Comparison of ENCODE assay signal across 22 cellular contexts in the genomic region with DNA sequence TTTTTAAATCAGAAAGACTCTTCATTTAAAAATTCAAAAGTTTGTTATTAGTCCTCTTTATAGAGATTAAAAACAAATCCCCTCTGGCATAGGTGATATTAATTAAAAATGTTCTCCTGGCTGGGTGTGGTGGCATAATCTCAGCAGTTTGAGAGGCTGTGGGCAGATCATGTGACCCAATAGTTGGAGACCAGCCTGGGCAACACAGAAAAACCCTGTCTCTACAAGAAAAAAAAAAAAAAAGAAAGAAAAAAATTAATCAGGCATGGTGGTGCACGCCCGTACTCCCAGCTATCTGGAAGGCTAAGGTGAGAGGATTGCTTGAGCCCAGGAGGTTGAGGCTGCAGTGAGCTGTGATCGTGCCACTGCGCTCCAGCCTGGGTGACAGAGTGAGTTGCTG. TPM values are rescaled to one million over a fixed set of nuclear protein-coding genes. Genes with fewer than 3 reads are reported as not detected.
A peak's percentile ranks its signal among the peaks of the same experiment; 100 is the strongest.
DNase-seq lines count a peak whose midpoint lies in the region; ATAC-seq and TF ChIP-seq lines count a peak whose summit lies in the region.
"Had no signal": no experiment of that assay in that cellular context is flagged by ENCODE, and none has a peak within 500 bp of the region (broad histone marks: within the 10 kb centered on the region; RNA-seq: fewer than 3 reads in every experiment).

No MANE protein-coding gene starts in this region.

- H3K27ac ChIP-seq in dorsolateral prefrontal cortex = peak overlapping the region in 40 of 59 donors; percentile 6 to 99 (median 56)
- peak overlapping the region; percentile 52 for H3K27ac ChIP-seq in foreskin keratinocyte
- H3K27ac ChIP-seq: 22Rv1, A549, C4-2B, HL-60 had no signal

- H3K4me3 Mint-ChIP-seq in activated naive CD4-positive, alpha-beta T cell treated with anti-CD3 and anti-CD28 coated beads, Interleukin-2, amount 10 ng/mL, durations not matched to agents 7 days and 5 days = no peak overlapping the region
- no peak overlapping the region for H3K4me3 Mint-ChIP-seq in stimulated activated memory B cell treated with anti-CD40 and anti-IgM and Interleukin-4, amounts not matched to agents 10 μg/mL and 1 μg/mL and 100 μg/mL, for 72 hours
- H3K4me3 Mint-ChIP-seq: CD4-positive, alpha-beta memory T cell; H9 had no signal

- no peak overlapping the region for H3K4me3 ChIP-seq in dorsolateral prefrontal cortex
- H3K4me3 ChIP-seq: A549 had no signal

- peak; percentile 57 for ATAC-seq in foreskin keratinocyte
- no peak for ATAC-seq in stimulated activated memory B cell treated with anti-CD40 and anti-IgM and Interleukin-4, amounts not matched to agents 10 μg/mL and 1 μg/mL and 100 μg/mL, for 72 hours
- ATAC-seq: A549 had no signal

- H3K27ac Mint-ChIP-seq in activated naive CD4-positive, alpha-beta T cell treated with anti-CD3 and anti-CD28 coated beads, Interleukin-2, amount 10 ng/mL, durations not matched to agents 7 days and 5 days = peak overlapping the region; percentile 65
- H3K27ac Mint-ChIP-seq in stimulated activated memory B cell treated with anti-CD40 and anti-IgM and Interleukin-4, amounts not matched to agents 10 μg/mL and 1 μg/mL and 100 μg/mL, for 72 hours = peak overlapping the region; percentile 36
- H3K27ac Mint-ChIP-seq: H9 had no signal

- no peaks in the 10 kb centered on the region for H3K36me3 Mint-ChIP-seq in activated naive CD4-positive, alpha-beta T cell treated with anti-CD3 and anti-CD28 coated beads, Interleukin-2, amount 10 ng/mL, durations not matched to agents 7 days and 5 days
- peaks cover 58% of the 10 kb centered on the region for H3K36me3 Mint-ChIP-seq in stimulated activated memory B cell treated with anti-CD40 and anti-IgM and Interleukin-4, amounts not matched to agents 10 μg/mL and 1 μg/mL and 100 μg/mL, for 72 hours

- no peaks in the 10 kb centered on the region for H3K27me3 ChIP-seq in dorsolateral prefrontal cortex
- H3K27me3 ChIP-seq in foreskin keratinocyte = no peaks in the 10 kb centered on the region

- H3K4me1 Mint-ChIP-seq in activated naive CD4-positive, alpha-beta T cell treated with anti-CD3 and anti-CD28 coated beads, Interleukin-2, amount 10 ng/mL, durations not matched to agents 7 days and 5 days = peaks cover 10% of the 10 kb centered on the region
- no peaks in the 10 kb centered on the region for H3K4me1 Mint-ChIP-seq in stimulated activated memory B cell treated with anti-CD40 and anti-IgM and Interleukin-4, amounts not matched to agents 10 μg/mL and 1 μg/mL and 100 μg/mL, for 72 hours

- no peak for DNase-seq in activated naive CD4-positive, alpha-beta T cell treated with anti-CD3 and anti-CD28 coated beads, Interleukin-2, amount 10 ng/mL, durations not matched to agents 7 days and 5 days
- DNase-seq in activated naive CD4-positive, alpha-beta T cell (lab: John Stamatoyannopoulos, UW) = no peak
- DNase-seq in dorsolateral prefrontal cortex (no peak), foreskin keratinocyte (peak in 1 of 2 donors; percentile 60), SHP77 (lab: John Stamatoyannopoulos, UW) (no peak), T-helper 9 cell (no peak)
- DNase-seq in stimulated activated CD4-positive, alpha-beta T cell treated with anti-CD3 and anti-CD28 coated beads, Interleukin-12 subunit alpha, Interleukin-12 subunit beta, amount 100 ng/mL, for 4 hours = no peak
- DNase-seq: AML-193; CD4-positive, alpha-beta memory T cell; DMS153; DMS79; GDM1; GOT3; H9; IMR-90 had no signal

- H3K9me3 Mint-ChIP-seq in activated naive CD4-positive, alpha-beta T cell treated with anti-CD3 and anti-CD28 coated beads, Interleukin-2, amount 10 ng/mL, durations not matched to agents 7 days and 5 days = no peaks in the 10 kb centered on the region
- peaks cover 3% of the 10 kb centered on the region for H3K9me3 Mint-ChIP-seq in stimulated activated memory B cell treated with anti-CD40 and anti-IgM and Interleukin-4, amounts not matched to agents 10 μg/mL and 1 μg/mL and 100 μg/mL, for 72 hours
- H3K9me3 Mint-ChIP-seq: CD4-positive, alpha-beta memory T cell had no signal

- CTCF ChIA-PET in activated naive CD4-positive, alpha-beta T cell treated with anti-CD3 and anti-CD28 coated beads, Interleukin-2, amount 10 ng/mL, durations not matched to agents 7 days and 5 days (lab: Charles Lee) = interaction anchor here (0.7 kb wide), 1 partner anchor 829 kb away, joined by 3 read pairs; no protein-coding TSS in a partner anchor

- intact Hi-C loops in dorsolateral prefrontal cortex (cut with DNase I) = no loop called here

- TF ChIP-seq CTCF in dorsolateral prefrontal cortex (IDR thresholded peaks at IDR 0.05 in 54 of 56, conservative IDR thresholded peaks at IDR 0.05 in 2 of 56; ENCODE audit: low read depth in 1 of 56, partially characterized antibody in 56 of 56) (no peak), foreskin keratinocyte (conservative IDR thresholded peaks at IDR 0.05) (no peak)

- peaks cover 35% of the 10 kb centered on the region for H3K4me1 ChIP-seq in foreskin keratinocyte
- H3K4me1 ChIP-seq: A549 had no signal

- H3K27me3 Mint-ChIP-seq in activated naive CD4-positive, alpha-beta T cell treated with anti-CD3 and anti-CD28 coated beads, Interleukin-2, amount 10 ng/mL, durations not matched to agents 7 days and 5 days = no peaks in the 10 kb centered on the region
- H3K27me3 Mint-ChIP-seq in stimulated activated memory B cell treated with anti-CD40 and anti-IgM and Interleukin-4, amounts not matched to agents 10 μg/mL and 1 μg/mL and 100 μg/mL, for 72 hours = no peaks in the 10 kb centered on the region
- H3K27me3 Mint-ChIP-seq: CD4-positive, alpha-beta memory T cell had no signal

RNA-seq across cellular contexts. Expression of gene RASGEF1B, which starts 38.9 kb away (rescaled TPM):
- total RNA-seq in dorsolateral prefrontal cortex (10 to 100 TPM in 118 of 120 experiments, 1 to 10 TPM in 2; 8.3 to 27.8 (median 17.8) TPM), foreskin keratinocyte (0.56 and 0.65 TPM in 2 replicates)
- polyA plus RNA-seq in foreskin keratinocyte = 0.10 and 0.26 TPM in 2 replicates
- total RNA-seq: HT1080 had no signal
- polyA plus RNA-seq: BJ had no signal
